3 cellular contexts compared by ENCODE assay signal in genomic region chr17:37200497-37200896, GRCh38.
"Had no signal": no experiment of that assay in that cellular context is flagged by ENCODE, and none has a peak within 500 bp of the region (broad histone marks: within the 10 kb centered on the region; RNA-seq: fewer than 3 reads in every experiment).

No MANE protein-coding gene starts in this region.

- ATAC-seq: GM12878 had no signal

- DNase-seq: GDM1, GF-D8 had no signal
